18 cellular contexts compared by ENCODE assay signal in the genomic region with DNA sequence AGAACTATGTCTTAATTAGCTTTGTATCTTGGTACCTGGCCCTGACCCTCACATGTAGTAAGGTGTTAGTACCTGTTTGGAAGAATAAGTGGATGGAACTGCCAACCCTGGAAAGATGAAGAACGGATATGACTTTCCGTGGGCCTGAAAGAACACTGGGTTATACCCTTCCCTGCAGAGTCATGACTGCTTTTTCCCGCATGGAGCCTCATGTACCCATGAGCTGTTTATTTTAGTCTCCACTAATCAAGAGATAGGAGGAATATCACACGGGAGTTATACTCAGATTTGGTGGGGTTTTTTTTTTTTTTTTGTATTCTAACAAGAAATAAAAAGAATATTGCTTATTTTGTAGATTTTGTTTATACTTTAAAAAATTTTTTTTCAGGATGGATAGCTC. TPM values are rescaled to one million over a fixed set of nuclear protein-coding genes. Genes with fewer than 3 reads are reported as not detected.
DNase-seq lines count a peak whose midpoint lies in the region; ATAC-seq and TF ChIP-seq lines count a peak whose summit lies in the region.
"Had no signal": no experiment of that assay in that cellular context is flagged by ENCODE, and none has a peak within 500 bp of the region (broad histone marks: within the 10 kb centered on the region; RNA-seq: fewer than 3 reads in every experiment).

No MANE protein-coding gene starts in this region.

- H3K4me1 Mint-ChIP-seq in activated T-cell treated with anti-CD3 and anti-CD28 coated beads, Interleukin-2, amount 50 U/mL, for 24 hours (ENCODE audit: low read depth): no peaks in the 10 kb centered on the region
- peaks cover 2% of the 10 kb centered on the region for H3K4me1 Mint-ChIP-seq in activated T-cell treated with anti-CD3 and anti-CD28 coated beads, Interleukin-2, amount 50 U/mL, for 4 hours (ENCODE audit: low read depth)
- peaks cover 2% of the 10 kb centered on the region for H3K4me1 Mint-ChIP-seq in activated CD8-positive, alpha-beta T cell treated with anti-CD3 and anti-CD28 coated beads for 36 hours (ENCODE audit: low read depth)

- H3K9me3 Mint-ChIP-seq in activated T-cell treated with anti-CD3 and anti-CD28 coated beads, Interleukin-2, amount 50 U/mL, for 24 hours: no peaks in the 10 kb centered on the region
- H3K9me3 Mint-ChIP-seq in activated T-cell treated with anti-CD3 and anti-CD28 coated beads, Interleukin-2, amount 50 U/mL, for 4 hours: no peaks in the 10 kb centered on the region
- no peaks in the 10 kb centered on the region for H3K9me3 Mint-ChIP-seq in activated CD8-positive, alpha-beta T cell treated with anti-CD3 and anti-CD28 coated beads for 36 hours
- H3K9me3 Mint-ChIP-seq: CD14-positive monocyte; CD8-positive, alpha-beta T cell; H9 had no signal

- 44 to 60% (median 47%) methylated on average over 4 of the region's 4 CpGs for whole genome bisulfite sequencing in heart left ventricle, 4 donors

- H3K4me3 ChIP-seq in heart left ventricle: no peak overlapping the region

- peaks cover 4 to 100% (median 99%) of the 10 kb centered on the region in 9 donors for H3K36me3 ChIP-seq in heart left ventricle

- H3K27ac ChIP-seq in heart left ventricle: peak overlapping the region in 7 of 12 donors; percentile 1 to 62 (median 20)
- H3K27ac ChIP-seq: 22Rv1 had no signal

- no peak for TF ChIP-seq POLR2A in heart left ventricle (IDR thresholded peaks at IDR 0.05)

- H3K27me3 Mint-ChIP-seq in activated T-cell treated with anti-CD3 and anti-CD28 coated beads, Interleukin-2, amount 50 U/mL, for 24 hours: no peaks in the 10 kb centered on the region
- no peaks in the 10 kb centered on the region for H3K27me3 Mint-ChIP-seq in activated T-cell treated with anti-CD3 and anti-CD28 coated beads, Interleukin-2, amount 50 U/mL, for 4 hours (ENCODE audit: low read depth)
- H3K27me3 Mint-ChIP-seq in activated CD8-positive, alpha-beta T cell treated with anti-CD3 and anti-CD28 coated beads for 36 hours: no peaks in the 10 kb centered on the region

- no peaks in the 10 kb centered on the region for H3K27me3 ChIP-seq in heart left ventricle

- DNase-seq in activated T-cell treated with anti-CD3 and anti-CD28 coated beads, Interleukin-2, amount 50 U/mL, for 24 hours: no peak
- no peak for DNase-seq in activated T-cell treated with anti-CD3 and anti-CD28 coated beads, Interleukin-2, amount 50 U/mL, for 4 hours
- DNase-seq in heart left ventricle (no peak), cardiac septum (ENCODE audit: low spot score) (no peak), left ventricle myocardium superior (no peak), NCI-H146 (lab: John Stamatoyannopoulos, UW) (no peak)
- DNase-seq in activated CD8-positive, alpha-beta T cell treated with anti-CD3 and anti-CD28 coated beads for 36 hours: no peak
- DNase-seq: Caco-2; CD8-positive, alpha-beta T cell; DND-41; GDM1; GOT3; H9 had no signal

- H3K4me1 ChIP-seq in heart left ventricle: peaks cover 0 to 22% (median 6%) of the 10 kb centered on the region in 12 donors

- no peak for TF ChIP-seq CTCF in heart left ventricle (IDR thresholded peaks at IDR 0.05)
- no peak for TF ChIP-seq CTCF in activated CD8-positive, alpha-beta T cell treated with anti-CD3 and anti-CD28 coated beads for 36 hours (IDR thresholded peaks at IDR 0.05)

- peak overlapping the region; percentile 13 for H3K27ac Mint-ChIP-seq in activated T-cell treated with anti-CD3 and anti-CD28 coated beads, Interleukin-2, amount 50 U/mL, for 24 hours
- H3K27ac Mint-ChIP-seq in activated CD8-positive, alpha-beta T cell treated with anti-CD3 and anti-CD28 coated beads for 36 hours: no peak overlapping the region
- H3K27ac Mint-ChIP-seq: CD14-positive monocyte had no signal

- POLR2A ChIA-PET in activated CD8-positive, alpha-beta T cell treated with anti-CD3 and anti-CD28 coated beads for 36 hours (lab: Charles Lee): interaction anchor here (0.9 to 1.5 kb wide), 6 partner anchors 8 to 62 kb away, joined by 3 to 5 read pairs (median 4); no protein-coding TSS in a partner anchor

- CTCF ChIA-PET in activated CD8-positive, alpha-beta T cell treated with anti-CD3 and anti-CD28 coated beads for 36 hours (lab: Charles Lee): interaction anchor here (0.8 to 7.1 kb wide), 6 partner anchors 9 to 42 kb away, joined by 3 to 73 read pairs (median 5); no protein-coding TSS in a partner anchor

- intact Hi-C loops in heart left ventricle (cut with DNase I): no loop called here
- intact Hi-C loops in cardiac septum (cut with DNase I): no loop called here
- intact Hi-C loops in left ventricle myocardium superior (cut with micrococcal nuclease): no loop called here
- intact Hi-C loops in activated CD8-positive, alpha-beta T cell treated with anti-CD3 and anti-CD28 coated beads for 36 hours (cut with micrococcal nuclease): no loop called here

- H3K4me3 Mint-ChIP-seq in activated T-cell treated with anti-CD3 and anti-CD28 coated beads, Interleukin-2, amount 50 U/mL, for 24 hours: no peak overlapping the region
- no peak overlapping the region for H3K4me3 Mint-ChIP-seq in activated T-cell treated with anti-CD3 and anti-CD28 coated beads, Interleukin-2, amount 50 U/mL, for 4 hours
- H3K4me3 Mint-ChIP-seq in activated CD8-positive, alpha-beta T cell treated with anti-CD3 and anti-CD28 coated beads for 36 hours: no peak overlapping the region
- H3K4me3 Mint-ChIP-seq: CD14-positive monocyte; CD8-positive, alpha-beta T cell; H9 had no signal

- H3K36me3 Mint-ChIP-seq in activated T-cell treated with anti-CD3 and anti-CD28 coated beads, Interleukin-2, amount 50 U/mL, for 24 hours (ENCODE audit: low read depth): peaks cover 100% of the 10 kb centered on the region
- H3K36me3 Mint-ChIP-seq in activated T-cell treated with anti-CD3 and anti-CD28 coated beads, Interleukin-2, amount 50 U/mL, for 4 hours (ENCODE audit: insufficient read depth): peaks cover 54% of the 10 kb centered on the region
- H3K36me3 Mint-ChIP-seq in activated CD8-positive, alpha-beta T cell treated with anti-CD3 and anti-CD28 coated beads for 36 hours (ENCODE audit: low read depth): peaks cover 69% of the 10 kb centered on the region

- no peak for ATAC-seq in activated T-cell treated with anti-CD3 and anti-CD28 coated beads, Interleukin-2, amount 50 U/mL, for 4 hours
- peak; percentile 42 to 74 (median 60) for ATAC-seq in heart left ventricle
- peak; percentile 75 for ATAC-seq in left ventricle myocardium superior
- ATAC-seq in activated CD8-positive, alpha-beta T cell treated with anti-CD3 and anti-CD28 coated beads for 36 hours: no peak
- ATAC-seq: CD8-positive, alpha-beta T cell had no signal

- H3K9me3 ChIP-seq in heart left ventricle: no peaks in the 10 kb centered on the region
- H3K9me3 ChIP-seq: Caco-2 had no signal

RNA-seq across cellular contexts. Expression of a gene that starts 15.9 kb away (rescaled TPM):
- total RNA-seq in activated T-cell treated with anti-CD3 and anti-CD28 coated beads, Interleukin-2, amount 50 U/mL, for 4 hours: 100 to 1,000 TPM; 104 to 107 (median 106) TPM
- 100 to 1,000 TPM; 152 to 251 (median 209) TPM for total RNA-seq in heart left ventricle
- 100 to 1,000 TPM in 1 of 2 donors, 10 to 100 TPM in 1; 75.7 to 159 TPM for polyA plus RNA-seq in heart left ventricle
- 202 TPM for total RNA-seq in cardiac septum
- 241 TPM for total RNA-seq in left ventricle myocardium superior
- 100 to 1,000 TPM; 110 to 113 TPM for total RNA-seq in activated CD8-positive, alpha-beta T cell treated with anti-CD3 and anti-CD28 coated beads for 36 hours

RNA-seq across cellular contexts. Expression of a gene that starts 21.7 kb away (rescaled TPM):
- under 1 TPM in 2 of 3 donors, not detected in 1; 0.13 to 0.35 TPM for total RNA-seq in activated T-cell treated with anti-CD3 and anti-CD28 coated beads, Interleukin-2, amount 50 U/mL, for 4 hours
- total RNA-seq in heart left ventricle: not detected
- polyA plus RNA-seq in heart left ventricle: not detected
- total RNA-seq in cardiac septum: not detected
- not detected for total RNA-seq in left ventricle myocardium superior
- total RNA-seq in activated CD8-positive, alpha-beta T cell treated with anti-CD3 and anti-CD28 coated beads for 36 hours: under 1 TPM; 0.38 to 0.65 TPM
- total RNA-seq: A673, Caco-2, H9, HT1080 had no signal
- polyA plus RNA-seq: BJ, CD14-positive monocyte had no signal

RNA-seq across cellular contexts. Expression of a gene that starts 25.4 kb away (rescaled TPM):
- 10 to 100 TPM; 13.2 to 20.7 (median 17.3) TPM for total RNA-seq in activated T-cell treated with anti-CD3 and anti-CD28 coated beads, Interleukin-2, amount 50 U/mL, for 4 hours
- total RNA-seq in heart left ventricle: 10 to 100 TPM in 8 of 9 donors, 1 to 10 TPM in 1; 8.3 to 26.8 (median 17.8) TPM
- 10 to 100 TPM; 12.0 to 18.6 TPM for polyA plus RNA-seq in heart left ventricle
- 19.8 TPM for total RNA-seq in cardiac septum
- 18.6 TPM for total RNA-seq in left ventricle myocardium superior
- 1 to 10 TPM; 4.1 to 5.1 TPM for total RNA-seq in activated CD8-positive, alpha-beta T cell treated with anti-CD3 and anti-CD28 coated beads for 36 hours
- total RNA-seq: HT1080 had no signal
- polyA plus RNA-seq: CD14-positive monocyte had no signal

RNA-seq across cellular contexts. Expression of a gene that starts 57.8 kb away (rescaled TPM):
- total RNA-seq in activated T-cell treated with anti-CD3 and anti-CD28 coated beads, Interleukin-2, amount 50 U/mL, for 4 hours: under 1 TPM; 0.18 to 0.38 (median 0.18) TPM
- total RNA-seq in heart left ventricle (10 to 100 TPM in 2 of 9 donors, 1 to 10 TPM in 7; 4.1 to 30.4 (median 5.9) TPM), cardiac septum (9.4 TPM), left ventricle myocardium superior (4.9 TPM)
- 1 to 10 TPM; 5.0 to 9.7 TPM for polyA plus RNA-seq in heart left ventricle
- total RNA-seq in activated CD8-positive, alpha-beta T cell treated with anti-CD3 and anti-CD28 coated beads for 36 hours: under 1 TPM; 0.27 to 0.45 TPM
- polyA plus RNA-seq: CD14-positive monocyte had no signal

Comparison
In these comparisons a context has a peak if more than half of its experiments do, and no peak if none do; other contexts are left out.
1. ATAC-seq: peak in heart left ventricle (4 of 4) and left ventricle myocardium superior (single experiment); none in activated T-cell treated with anti-CD3 and anti-CD28 coated beads, Interleukin-2, amount 50 U/mL, for 4 hours (0 of 2) and activated CD8-positive, alpha-beta T cell treated with anti-CD3 and anti-CD28 coated beads for 36 hours (single experiment).